ENCODE assay signal across 11 cellular contexts in the genomic region with DNA sequence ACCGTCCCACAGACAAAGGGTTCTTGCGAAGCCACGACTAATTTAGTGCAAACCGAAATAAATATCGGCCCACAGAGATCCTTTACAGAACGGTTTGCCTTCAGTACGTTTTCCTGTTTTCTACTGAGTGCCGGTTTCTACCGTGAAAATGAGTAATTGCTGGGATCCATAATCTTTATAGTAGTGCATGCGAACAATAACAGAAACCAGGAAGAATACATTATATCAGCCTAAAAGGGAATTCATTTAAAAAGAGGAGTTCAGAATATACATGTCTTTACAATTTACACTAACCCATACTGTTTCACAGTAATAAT. TPM values are rescaled to one million over a fixed set of nuclear protein-coding genes. Genes with fewer than 3 reads are reported as not detected.
A peak's percentile ranks its signal among the peaks of the same experiment; 100 is the strongest.
DNase-seq lines count a peak whose midpoint lies in the region; ATAC-seq and TF ChIP-seq lines count a peak whose summit lies in the region.
"Had no signal": no experiment of that assay in that cellular context is flagged by ENCODE, and none has a peak within 500 bp of the region (broad histone marks: within the 10 kb centered on the region; RNA-seq: fewer than 3 reads in every experiment).

No MANE protein-coding gene starts in this region.

- peak overlapping the region; percentile 88 for H3K27ac Mint-ChIP-seq in activated T-helper 17 cell treated with anti-CD3 and anti-CD28 coated beads, Interleukin-2, amount 50 U/mL, for 72 hours
- no peak overlapping the region for H3K27ac Mint-ChIP-seq in stimulated activated naive CD8-positive, alpha-beta T cell treated with anti-CD3 and anti-CD28 coated beads, Interleukin-15, amount 100 ng/mL, for 72 hours

- H3K27me3 Mint-ChIP-seq in activated T-cell treated with anti-CD3 and anti-CD28 coated beads, Interleukin-2, amount 50 U/mL, for 4 hours (ENCODE audit: low read depth), result peaks cover 47% of the 10 kb centered on the region
- peaks cover 22% of the 10 kb centered on the region for H3K27me3 Mint-ChIP-seq in activated T-helper 17 cell treated with anti-CD3 and anti-CD28 coated beads, Interleukin-2, amount 50 U/mL, for 72 hours
- H3K27me3 Mint-ChIP-seq in stimulated activated naive CD8-positive, alpha-beta T cell treated with anti-CD3 and anti-CD28 coated beads, Interleukin-15, amount 100 ng/mL, for 72 hours, result peaks cover 62% of the 10 kb centered on the region

- H3K4me1 ChIP-seq in iPS DF 6.9 (ENCODE audit: control insufficient read depth, insufficient read depth, low read length), result peaks cover 2% of the 10 kb centered on the region; the same call in 1 of the 2 replicates

- peaks cover 30% of the 10 kb centered on the region for H3K4me1 Mint-ChIP-seq in activated T-cell treated with anti-CD3 and anti-CD28 coated beads, Interleukin-2, amount 50 U/mL, for 4 hours (ENCODE audit: low read depth)
- H3K4me1 Mint-ChIP-seq in activated T-helper 17 cell treated with anti-CD3 and anti-CD28 coated beads, Interleukin-2, amount 50 U/mL, for 72 hours, result peaks cover 26% of the 10 kb centered on the region
- H3K4me1 Mint-ChIP-seq in stimulated activated naive CD8-positive, alpha-beta T cell treated with anti-CD3 and anti-CD28 coated beads, Interleukin-15, amount 100 ng/mL, for 72 hours, result peaks cover 37% of the 10 kb centered on the region

- 0 out of 2 replicates have a peak, but pooled peaks cover under 1% of the 10 kb centered on the region for H3K27me3 ChIP-seq in iPS DF 6.9 (ENCODE audit: control insufficient read depth, insufficient read depth, low read length)

- H3K27ac ChIP-seq in iPS DF 6.9 (ENCODE audit: low read length), result no peak overlapping the region
- H3K27ac ChIP-seq: BLaER1, pancreas had no signal

- H3K4me3 ChIP-seq in iPS DF 6.9 (ENCODE audit: low read length), result peak overlapping the region; percentile 73; the same call in 1 of the 2 replicates
- H3K4me3 ChIP-seq: BLaER1, pancreas had no signal

- H3K9me3 ChIP-seq in iPS DF 6.9 (ENCODE audit: control insufficient read depth, insufficient read depth, low read length), result no peaks in the 10 kb centered on the region
- H3K9me3 ChIP-seq: BLaER1, pancreas had no signal

- ATAC-seq in activated T-cell treated with anti-CD3 and anti-CD28 coated beads, Interleukin-2, amount 50 U/mL, for 4 hours, result no peak
- ATAC-seq in activated T-helper 17 cell treated with anti-CD3 and anti-CD28 coated beads, Interleukin-2, amount 50 U/mL, for 72 hours (replicated peaks), result no peak
- ATAC-seq in stimulated activated naive CD8-positive, alpha-beta T cell treated with anti-CD3 and anti-CD28 coated beads, Interleukin-15, amount 100 ng/mL, for 72 hours, result no peak

- H3K36me3 ChIP-seq in iPS DF 6.9 (ENCODE audit: control insufficient read depth, insufficient read depth, low read length), result no peaks in the 10 kb centered on the region
- H3K36me3 ChIP-seq: BLaER1, pancreas had no signal

- H3K36me3 Mint-ChIP-seq in activated T-cell treated with anti-CD3 and anti-CD28 coated beads, Interleukin-2, amount 50 U/mL, for 4 hours (ENCODE audit: insufficient read depth), result no peaks in the 10 kb centered on the region
- peaks cover 16% of the 10 kb centered on the region for H3K36me3 Mint-ChIP-seq in activated T-helper 17 cell treated with anti-CD3 and anti-CD28 coated beads, Interleukin-2, amount 50 U/mL, for 72 hours (ENCODE audit: low read depth)

- H3K4me3 Mint-ChIP-seq in activated T-cell treated with anti-CD3 and anti-CD28 coated beads, Interleukin-2, amount 50 U/mL, for 4 hours, result peak overlapping the region; percentile 83
- H3K4me3 Mint-ChIP-seq in activated T-helper 17 cell treated with anti-CD3 and anti-CD28 coated beads, Interleukin-2, amount 50 U/mL, for 72 hours, result peak overlapping the region; percentile 90
- H3K4me3 Mint-ChIP-seq in stimulated activated naive CD8-positive, alpha-beta T cell treated with anti-CD3 and anti-CD28 coated beads, Interleukin-15, amount 100 ng/mL, for 72 hours, result peak overlapping the region; percentile 80 to 84

- DNase-seq in activated T-cell treated with anti-CD3 and anti-CD28 coated beads, Interleukin-2, amount 50 U/mL, for 4 hours, result no peak
- DNase-seq in activated T-cell treated with anti-CD3 and anti-CD28 coated beads for 4 hours (no peak), iPS DF 6.9 (ENCODE audit: low read depth, low spot score) (no peak), C1 segment of cervical spinal cord (lab: John Stamatoyannopoulos, UW) (no peak), GM10266 (ENCODE audit: extremely low spot score) (no peak)
- no peak for DNase-seq in stimulated activated naive CD8-positive, alpha-beta T cell treated with anti-CD3 and anti-CD28 coated beads, Interleukin-15, amount 100 ng/mL, for 72 hours
- no peak for DNase-seq in stimulated activated CD4-positive, alpha-beta T cell treated with anti-CD3 and anti-CD28 coated beads, Interleukin-4, amount 100 ng/mL, for 24 hours

- no peaks in the 10 kb centered on the region for H3K9me3 Mint-ChIP-seq in activated T-cell treated with anti-CD3 and anti-CD28 coated beads, Interleukin-2, amount 50 U/mL, for 4 hours
- H3K9me3 Mint-ChIP-seq in activated T-helper 17 cell treated with anti-CD3 and anti-CD28 coated beads, Interleukin-2, amount 50 U/mL, for 72 hours, result no peaks in the 10 kb centered on the region
- no peaks in the 10 kb centered on the region for H3K9me3 Mint-ChIP-seq in stimulated activated naive CD8-positive, alpha-beta T cell treated with anti-CD3 and anti-CD28 coated beads, Interleukin-15, amount 100 ng/mL, for 72 hours

- no peak for TF ChIP-seq CTCF in GM10266 (IDR thresholded peaks at IDR 0.05; ENCODE audit: control insufficient read depth, insufficient read depth, low read depth, missing control alignments)

- no CpG with 5 or more reads among the region's 10 CpGs for WGBS in iPS DF 6.9 (ENCODE audit: insufficient coverage, insufficient read length)

RNA-seq across cellular contexts. Expression of gene C6orf58, which starts 57.5 kb away (rescaled TPM):
- not detected for total RNA-seq in activated T-cell treated with anti-CD3 and anti-CD28 coated beads, Interleukin-2, amount 50 U/mL, for 4 hours
- total RNA-seq in activated T-helper 17 cell treated with anti-CD3 and anti-CD28 coated beads, Interleukin-2, amount 50 U/mL, for 72 hours, result not detected
- total RNA-seq: RPMI7951 had no signal
